In the genomic region with DNA sequence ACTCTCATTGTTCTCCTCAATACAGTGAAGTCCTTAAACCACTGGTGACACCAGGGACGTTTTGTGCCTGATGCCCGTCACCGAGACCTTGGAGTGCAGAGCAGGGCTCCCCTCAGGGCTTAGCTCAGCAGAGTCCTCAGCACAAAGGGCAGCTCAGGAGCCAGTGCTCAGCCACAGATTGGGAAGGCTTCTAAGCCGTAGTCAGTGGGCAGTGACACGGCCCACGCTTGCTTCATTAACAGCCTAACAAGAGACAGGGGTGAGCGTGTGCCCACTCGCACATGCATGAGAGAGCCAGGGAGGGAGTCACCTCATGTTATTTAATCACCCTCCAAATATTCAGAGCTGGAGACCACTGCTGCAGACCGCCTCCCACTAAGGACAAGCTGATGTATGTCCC, we compare ENCODE assay signal across 3 cellular contexts.
TF ChIP-seq lines count a peak whose summit lies in the region.

No MANE protein-coding gene starts in this region.

TF ChIP-seq in HEK293, 187 proteins besides CTCF, POLR2A, EP300 and RAD21 (continued from another document):
- TF ChIP-seq, protein P1, sequence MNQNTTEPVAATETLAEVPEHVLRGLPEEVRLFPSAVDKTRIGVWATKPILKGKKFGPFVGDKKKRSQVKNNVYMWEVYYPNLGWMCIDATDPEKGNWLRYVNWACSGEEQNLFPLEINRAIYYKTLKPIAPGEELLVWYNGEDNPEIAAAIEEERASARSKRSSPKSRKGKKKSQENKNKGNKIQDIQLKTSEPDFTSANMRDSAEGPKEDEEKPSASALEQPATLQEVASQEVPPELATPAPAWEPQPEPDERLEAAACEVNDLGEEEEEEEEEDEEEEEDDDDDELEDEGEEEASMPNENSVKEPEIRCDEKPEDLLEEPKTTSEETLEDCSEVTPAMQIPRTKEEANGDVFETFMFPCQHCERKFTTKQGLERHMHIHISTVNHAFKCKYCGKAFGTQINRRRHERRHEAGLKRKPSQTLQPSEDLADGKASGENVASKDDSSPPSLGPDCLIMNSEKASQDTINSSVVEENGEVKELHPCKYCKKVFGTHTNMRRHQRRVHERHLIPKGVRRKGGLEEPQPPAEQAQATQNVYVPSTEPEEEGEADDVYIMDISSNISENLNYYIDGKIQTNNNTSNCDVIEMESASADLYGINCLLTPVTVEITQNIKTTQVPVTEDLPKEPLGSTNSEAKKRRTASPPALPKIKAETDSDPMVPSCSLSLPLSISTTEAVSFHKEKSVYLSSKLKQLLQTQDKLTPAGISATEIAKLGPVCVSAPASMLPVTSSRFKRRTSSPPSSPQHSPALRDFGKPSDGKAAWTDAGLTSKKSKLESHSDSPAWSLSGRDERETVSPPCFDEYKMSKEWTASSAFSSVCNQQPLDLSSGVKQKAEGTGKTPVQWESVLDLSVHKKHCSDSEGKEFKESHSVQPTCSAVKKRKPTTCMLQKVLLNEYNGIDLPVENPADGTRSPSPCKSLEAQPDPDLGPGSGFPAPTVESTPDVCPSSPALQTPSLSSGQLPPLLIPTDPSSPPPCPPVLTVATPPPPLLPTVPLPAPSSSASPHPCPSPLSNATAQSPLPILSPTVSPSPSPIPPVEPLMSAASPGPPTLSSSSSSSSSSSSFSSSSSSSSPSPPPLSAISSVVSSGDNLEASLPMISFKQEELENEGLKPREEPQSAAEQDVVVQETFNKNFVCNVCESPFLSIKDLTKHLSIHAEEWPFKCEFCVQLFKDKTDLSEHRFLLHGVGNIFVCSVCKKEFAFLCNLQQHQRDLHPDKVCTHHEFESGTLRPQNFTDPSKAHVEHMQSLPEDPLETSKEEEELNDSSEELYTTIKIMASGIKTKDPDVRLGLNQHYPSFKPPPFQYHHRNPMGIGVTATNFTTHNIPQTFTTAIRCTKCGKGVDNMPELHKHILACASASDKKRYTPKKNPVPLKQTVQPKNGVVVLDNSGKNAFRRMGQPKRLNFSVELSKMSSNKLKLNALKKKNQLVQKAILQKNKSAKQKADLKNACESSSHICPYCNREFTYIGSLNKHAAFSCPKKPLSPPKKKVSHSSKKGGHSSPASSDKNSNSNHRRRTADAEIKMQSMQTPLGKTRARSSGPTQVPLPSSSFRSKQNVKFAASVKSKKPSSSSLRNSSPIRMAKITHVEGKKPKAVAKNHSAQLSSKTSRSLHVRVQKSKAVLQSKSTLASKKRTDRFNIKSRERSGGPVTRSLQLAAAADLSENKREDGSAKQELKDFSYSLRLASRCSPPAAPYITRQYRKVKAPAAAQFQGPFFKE (tag by site-specific recombination; IDR thresholded peaks at IDR 0.05; ENCODE audit: borderline replicate concordance) = no peak
- TF ChIP-seq ZNF561 (tag by site-specific recombination; IDR thresholded peaks at IDR 0.05; ENCODE audit: borderline replicate concordance) = no peak

TF ChIP-seq in K562, 482 proteins besides CTCF, POLR2A, EP300 and RAD21 (continued from another document and continues in another):
- TF ChIP-seq, protein P2, sequence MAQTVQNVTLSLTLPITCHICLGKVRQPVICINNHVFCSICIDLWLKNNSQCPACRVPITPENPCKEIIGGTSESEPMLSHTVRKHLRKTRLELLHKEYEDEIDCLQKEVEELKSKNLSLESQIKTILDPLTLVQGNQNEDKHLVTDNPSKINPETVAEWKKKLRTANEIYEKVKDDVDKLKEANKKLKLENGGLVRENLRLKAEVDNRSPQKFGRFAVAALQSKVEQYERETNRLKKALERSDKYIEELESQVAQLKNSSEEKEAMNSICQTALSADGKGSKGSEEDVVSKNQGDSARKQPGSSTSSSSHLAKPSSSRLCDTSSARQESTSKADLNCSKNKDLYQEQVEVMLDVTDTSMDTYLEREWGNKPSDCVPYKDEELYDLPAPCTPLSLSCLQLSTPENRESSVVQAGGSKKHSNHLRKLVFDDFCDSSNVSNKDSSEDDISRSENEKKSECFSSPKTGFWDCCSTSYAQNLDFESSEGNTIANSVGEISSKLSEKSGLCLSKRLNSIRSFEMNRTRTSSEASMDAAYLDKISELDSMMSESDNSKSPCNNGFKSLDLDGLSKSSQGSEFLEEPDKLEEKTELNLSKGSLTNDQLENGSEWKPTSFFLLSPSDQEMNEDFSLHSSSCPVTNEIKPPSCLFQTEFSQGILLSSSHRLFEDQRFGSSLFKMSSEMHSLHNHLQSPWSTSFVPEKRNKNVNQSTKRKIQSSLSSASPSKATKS (CRISPR knock-in tag; IDR thresholded peaks at IDR 0.05) = no peak
- TF ChIP-seq DACH1 (IDR thresholded peaks at IDR 0.05; ENCODE audit: partially characterized antibody) (no peak), SRSF9 (IDR thresholded peaks at IDR 0.05; ENCODE audit: borderline replicate concordance, low read depth, low read length) (no peak), DNMT1 (IDR thresholded peaks at IDR 0.05) (no peak), MAZ (CRISPR knock-in tag; conservative IDR thresholded peaks at IDR 0.05 in 1 of 2, IDR thresholded peaks at IDR 0.05 in 1 of 2) (no peak), ZZZ3 (IDR thresholded peaks at IDR 0.05) (no peak), KLF16 (IDR thresholded peaks at IDR 0.05) (no peak), ZNF311 (CRISPR knock-in tag; IDR thresholded peaks at IDR 0.05) (no peak), TBP (optimal IDR thresholded peaks at IDR 0.05; ENCODE audit: low read depth, low read length) (no peak), NR2F6 (CRISPR knock-in tag; IDR thresholded peaks at IDR 0.05) (no peak), GATAD2A (IDR thresholded peaks at IDR 0.05) (no peak), ERF (CRISPR knock-in tag; IDR thresholded peaks at IDR 0.05) (no peak), ZNF134 (CRISPR knock-in tag; conservative IDR thresholded peaks at IDR 0.05) (no peak), HNRNPL (IDR thresholded peaks at IDR 0.05; ENCODE audit: low read depth, low read length) (no peak)
- TF ChIP-seq, protein P3, sequence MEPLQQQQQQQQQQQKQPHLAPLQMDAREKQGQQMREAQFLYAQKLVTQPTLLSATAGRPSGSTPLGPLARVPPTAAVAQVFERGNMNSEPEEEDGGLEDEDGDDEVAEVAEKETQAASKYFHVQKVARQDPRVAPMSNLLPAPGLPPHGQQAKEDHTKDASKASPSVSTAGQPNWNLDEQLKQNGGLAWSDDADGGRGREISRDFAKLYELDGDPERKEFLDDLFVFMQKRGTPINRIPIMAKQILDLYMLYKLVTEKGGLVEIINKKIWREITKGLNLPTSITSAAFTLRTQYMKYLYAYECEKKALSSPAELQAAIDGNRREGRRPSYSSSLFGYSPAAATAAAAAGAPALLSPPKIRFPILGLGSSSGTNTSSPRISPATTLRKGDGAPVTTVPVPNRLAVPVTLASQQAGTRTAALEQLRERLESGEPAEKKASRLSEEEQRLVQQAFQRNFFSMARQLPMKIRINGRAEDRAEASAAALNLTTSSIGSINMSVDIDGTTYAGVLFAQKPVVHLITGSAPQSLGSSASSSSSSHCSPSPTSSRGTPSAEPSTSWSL (CRISPR knock-in tag; IDR thresholded peaks at IDR 0.05; ENCODE audit: borderline replicate concordance) = no peak
- TF ChIP-seq, protein P4, sequence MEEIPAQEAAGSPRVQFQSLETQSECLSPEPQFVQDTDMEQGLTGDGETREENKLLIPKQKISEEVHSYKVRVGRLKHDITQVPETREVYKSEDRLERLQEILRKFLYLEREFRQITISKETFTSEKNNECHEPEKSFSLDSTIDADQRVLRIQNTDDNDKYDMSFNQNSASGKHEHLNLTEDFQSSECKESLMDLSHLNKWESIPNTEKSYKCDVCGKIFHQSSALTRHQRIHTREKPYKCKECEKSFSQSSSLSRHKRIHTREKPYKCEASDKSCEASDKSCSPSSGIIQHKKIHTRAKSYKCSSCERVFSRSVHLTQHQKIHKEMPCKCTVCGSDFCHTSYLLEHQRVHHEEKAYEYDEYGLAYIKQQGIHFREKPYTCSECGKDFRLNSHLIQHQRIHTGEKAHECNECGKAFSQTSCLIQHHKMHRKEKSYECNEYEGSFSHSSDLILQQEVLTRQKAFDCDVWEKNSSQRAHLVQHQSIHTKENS (CRISPR knock-in tag; IDR thresholded peaks at IDR 0.05) = no peak
- TF ChIP-seq, protein P5, sequence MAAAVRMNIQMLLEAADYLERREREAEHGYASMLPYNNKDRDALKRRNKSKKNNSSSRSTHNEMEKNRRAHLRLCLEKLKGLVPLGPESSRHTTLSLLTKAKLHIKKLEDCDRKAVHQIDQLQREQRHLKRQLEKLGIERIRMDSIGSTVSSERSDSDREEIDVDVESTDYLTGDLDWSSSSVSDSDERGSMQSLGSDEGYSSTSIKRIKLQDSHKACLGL (CRISPR knock-in tag; IDR thresholded peaks at IDR 0.05; ENCODE audit: borderline replicate concordance, poor library complexity, severe bottlenecking) = no peak

TF ChIP-seq in SK-N-SH treated with all-trans-retinoic acid at 6 μM for 48 hours, 23 proteins besides CTCF, POLR2A, EP300 and RAD21 (continued from another document):
- TF ChIP-seq, protein P6, sequence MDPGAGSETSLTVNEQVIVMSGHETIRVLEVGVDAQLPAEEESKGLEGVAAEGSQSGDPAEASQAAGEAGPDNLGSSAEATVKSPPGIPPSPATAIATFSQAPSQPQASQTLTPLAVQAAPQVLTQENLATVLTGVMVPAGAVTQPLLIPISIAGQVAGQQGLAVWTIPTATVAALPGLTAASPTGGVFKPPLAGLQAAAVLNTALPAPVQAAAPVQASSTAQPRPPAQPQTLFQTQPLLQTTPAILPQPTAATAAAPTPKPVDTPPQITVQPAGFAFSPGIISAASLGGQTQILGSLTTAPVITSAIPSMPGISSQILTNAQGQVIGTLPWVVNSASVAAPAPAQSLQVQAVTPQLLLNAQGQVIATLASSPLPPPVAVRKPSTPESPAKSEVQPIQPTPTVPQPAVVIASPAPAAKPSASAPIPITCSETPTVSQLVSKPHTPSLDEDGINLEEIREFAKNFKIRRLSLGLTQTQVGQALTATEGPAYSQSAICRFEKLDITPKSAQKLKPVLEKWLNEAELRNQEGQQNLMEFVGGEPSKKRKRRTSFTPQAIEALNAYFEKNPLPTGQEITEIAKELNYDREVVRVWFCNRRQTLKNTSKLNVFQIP (CRISPR knock-in tag; IDR thresholded peaks at IDR 0.05; ENCODE audit: borderline replicate concordance, low read depth) = no peak
- TF ChIP-seq ZFP30 (CRISPR knock-in tag; IDR thresholded peaks at IDR 0.05) (no peak), ZNF70 (CRISPR knock-in tag; IDR thresholded peaks at IDR 0.05) (no peak), CSDC2 (CRISPR knock-in tag; IDR thresholded peaks at IDR 0.05) (no peak), ZNF8 (CRISPR knock-in tag; IDR thresholded peaks at IDR 0.05) (no peak), RARB (CRISPR knock-in tag; IDR thresholded peaks at IDR 0.05) (no peak), BACH2 (CRISPR knock-in tag; IDR thresholded peaks at IDR 0.05; ENCODE audit: borderline replicate concordance) (no peak), ISL1 (CRISPR knock-in tag; IDR thresholded peaks at IDR 0.05) (no peak)
- TF ChIP-seq, protein P7, sequence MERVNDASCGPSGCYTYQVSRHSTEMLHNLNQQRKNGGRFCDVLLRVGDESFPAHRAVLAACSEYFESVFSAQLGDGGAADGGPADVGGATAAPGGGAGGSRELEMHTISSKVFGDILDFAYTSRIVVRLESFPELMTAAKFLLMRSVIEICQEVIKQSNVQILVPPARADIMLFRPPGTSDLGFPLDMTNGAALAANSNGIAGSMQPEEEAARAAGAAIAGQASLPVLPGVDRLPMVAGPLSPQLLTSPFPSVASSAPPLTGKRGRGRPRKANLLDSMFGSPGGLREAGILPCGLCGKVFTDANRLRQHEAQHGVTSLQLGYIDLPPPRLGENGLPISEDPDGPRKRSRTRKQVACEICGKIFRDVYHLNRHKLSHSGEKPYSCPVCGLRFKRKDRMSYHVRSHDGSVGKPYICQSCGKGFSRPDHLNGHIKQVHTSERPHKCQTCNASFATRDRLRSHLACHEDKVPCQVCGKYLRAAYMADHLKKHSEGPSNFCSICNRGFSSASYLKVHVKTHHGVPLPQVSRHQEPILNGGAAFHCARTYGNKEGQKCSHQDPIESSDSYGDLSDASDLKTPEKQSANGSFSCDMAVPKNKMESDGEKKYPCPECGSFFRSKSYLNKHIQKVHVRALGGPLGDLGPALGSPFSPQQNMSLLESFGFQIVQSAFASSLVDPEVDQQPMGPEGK (CRISPR knock-in tag; IDR thresholded peaks at IDR 0.05; ENCODE audit: borderline replicate concordance) = no peak
- TF ChIP-seq, protein P8, sequence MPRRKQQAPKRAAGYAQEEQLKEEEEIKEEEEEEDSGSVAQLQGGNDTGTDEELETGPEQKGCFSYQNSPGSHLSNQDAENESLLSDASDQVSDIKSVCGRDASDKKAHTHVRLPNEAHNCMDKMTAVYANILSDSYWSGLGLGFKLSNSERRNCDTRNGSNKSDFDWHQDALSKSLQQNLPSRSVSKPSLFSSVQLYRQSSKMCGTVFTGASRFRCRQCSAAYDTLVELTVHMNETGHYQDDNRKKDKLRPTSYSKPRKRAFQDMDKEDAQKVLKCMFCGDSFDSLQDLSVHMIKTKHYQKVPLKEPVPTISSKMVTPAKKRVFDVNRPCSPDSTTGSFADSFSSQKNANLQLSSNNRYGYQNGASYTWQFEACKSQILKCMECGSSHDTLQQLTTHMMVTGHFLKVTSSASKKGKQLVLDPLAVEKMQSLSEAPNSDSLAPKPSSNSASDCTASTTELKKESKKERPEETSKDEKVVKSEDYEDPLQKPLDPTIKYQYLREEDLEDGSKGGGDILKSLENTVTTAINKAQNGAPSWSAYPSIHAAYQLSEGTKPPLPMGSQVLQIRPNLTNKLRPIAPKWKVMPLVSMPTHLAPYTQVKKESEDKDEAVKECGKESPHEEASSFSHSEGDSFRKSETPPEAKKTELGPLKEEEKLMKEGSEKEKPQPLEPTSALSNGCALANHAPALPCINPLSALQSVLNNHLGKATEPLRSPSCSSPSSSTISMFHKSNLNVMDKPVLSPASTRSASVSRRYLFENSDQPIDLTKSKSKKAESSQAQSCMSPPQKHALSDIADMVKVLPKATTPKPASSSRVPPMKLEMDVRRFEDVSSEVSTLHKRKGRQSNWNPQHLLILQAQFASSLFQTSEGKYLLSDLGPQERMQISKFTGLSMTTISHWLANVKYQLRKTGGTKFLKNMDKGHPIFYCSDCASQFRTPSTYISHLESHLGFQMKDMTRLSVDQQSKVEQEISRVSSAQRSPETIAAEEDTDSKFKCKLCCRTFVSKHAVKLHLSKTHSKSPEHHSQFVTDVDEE (CRISPR knock-in tag; IDR thresholded peaks at IDR 0.05) = no peak
